In genomic region chr16:47732806-47733150, GRCh38 we compare ENCODE assay signal across 11 cellular contexts.
A peak's percentile ranks its signal among the peaks of the same experiment; 100 is the strongest.
DNase-seq lines count a peak whose midpoint lies in the region; ATAC-seq and TF ChIP-seq lines count a peak whose summit lies in the region.
"Had no signal": no experiment of that assay in that cellular context is flagged by ENCODE, and none has a peak within 500 bp of the region (broad histone marks: within the 10 kb centered on the region; RNA-seq: fewer than 3 reads in every experiment).

No MANE protein-coding gene starts in this region.

- in situ Hi-C loops in HAP-1 (cut with MboI; ENCODE audit: low sequenced_read_pairs): no loop called here
- in situ Hi-C loops in GM13977 (cut with MboI; ENCODE audit: low pct_unique_long_range_greater_than_20kb, low sequenced_read_pairs, unreplicated experiment): loop anchor here (25.0 kb wide), 1 partner anchor 330 kb away; no protein-coding TSS in a partner anchor

- H3K4me1 Mint-ChIP-seq in activated T-helper 1 cell treated with anti-CD3 and anti-CD28 coated beads, Interleukin-12 subunit alpha, Interleukin-12 subunit beta, Interleukin-2, Interleukin-4 antibody, amounts not matched to agents 30 ng/mL and 10 ng/mL and 1 ng/mL, durations not matched to agents 14 hours and 24 hours and 36 hours (ENCODE audit: low read depth): peaks cover 21% of the 10 kb centered on the region

- no peaks in the 10 kb centered on the region for H3K9me3 ChIP-seq in HAP-1

- H3K4me1 ChIP-seq in HAP-1: peaks cover 8% of the 10 kb centered on the region

- no peaks in the 10 kb centered on the region for H3K9me3 Mint-ChIP-seq in activated T-helper 1 cell treated with anti-CD3 and anti-CD28 coated beads, Interleukin-12 subunit alpha, Interleukin-12 subunit beta, Interleukin-2, Interleukin-4 antibody, amounts not matched to agents 30 ng/mL and 10 ng/mL and 1 ng/mL, durations not matched to agents 14 hours and 24 hours and 36 hours

- H3K27me3 ChIP-seq in HAP-1 (ENCODE audit: low read depth): no peaks in the 10 kb centered on the region

- H3K4me3 Mint-ChIP-seq in activated T-helper 1 cell treated with anti-CD3 and anti-CD28 coated beads, Interleukin-12 subunit alpha, Interleukin-12 subunit beta, Interleukin-2, Interleukin-4 antibody, amounts not matched to agents 30 ng/mL and 10 ng/mL and 1 ng/mL, durations not matched to agents 14 hours and 24 hours and 36 hours: peak overlapping the region; percentile 47

- ATAC-seq in GM19452 (IDR thresholded peaks at IDR 0.05; ENCODE audit: unreplicated experiment): no peak

- DNase-seq in AG08395 (ENCODE audit: low spot score) (peak; percentile 77), HAP-1 (ENCODE audit: low spot score in 2 of 2) (peak; percentile 24 to 48), glomerular visceral epithelial cell (ENCODE audit: extremely low spot score) (peak; percentile 49), GM19238 (ENCODE audit: insufficient read length, low spot score) (no peak), GM13977 (ENCODE audit: low spot score) (no peak), NCI-H524 treated with DMSO at 0.1 percent for 48 hours (lab: John Stamatoyannopoulos, UW) (no peak)
- no peak for DNase-seq in activated T-helper 1 cell treated with anti-CD3 and anti-CD28 coated beads, Interleukin-12 subunit alpha, Interleukin-12 subunit beta, Interleukin-2, Interleukin-4 antibody, amounts not matched to agents 30 ng/mL and 10 ng/mL and 1 ng/mL, durations not matched to agents 14 hours and 24 hours and 36 hours (ENCODE audit: low spot score)
- DNase-seq: aorta, NCI-H2081, substantia nigra had no signal

- TF ChIP-seq CTCF in GM13977 (IDR thresholded peaks at IDR 0.05; ENCODE audit: extremely low read depth, insufficient read depth, missing control alignments): no peak

- intact Hi-C loops in activated T-helper 1 cell treated with anti-CD3 and anti-CD28 coated beads, Interleukin-12 subunit alpha, Interleukin-12 subunit beta, Interleukin-2, Interleukin-4 antibody, amounts not matched to agents 30 ng/mL and 10 ng/mL and 1 ng/mL, durations not matched to agents 14 hours and 24 hours and 36 hours (cut with micrococcal nuclease): loop anchor here (1.0 to 10.0 kb wide), 6 partner anchors 20 to 588 kb away; partner anchors contain the start of genes ITFG1, NETO2 and PHKB

- no peaks in the 10 kb centered on the region for H3K27me3 Mint-ChIP-seq in activated T-helper 1 cell treated with anti-CD3 and anti-CD28 coated beads, Interleukin-12 subunit alpha, Interleukin-12 subunit beta, Interleukin-2, Interleukin-4 antibody, amounts not matched to agents 30 ng/mL and 10 ng/mL and 1 ng/mL, durations not matched to agents 14 hours and 24 hours and 36 hours (ENCODE audit: insufficient read depth)

- H3K4me3 ChIP-seq in HAP-1: no peak overlapping the region

- peak overlapping the region; percentile 87 for H3K27ac Mint-ChIP-seq in activated T-helper 1 cell treated with anti-CD3 and anti-CD28 coated beads, Interleukin-12 subunit alpha, Interleukin-12 subunit beta, Interleukin-2, Interleukin-4 antibody, amounts not matched to agents 30 ng/mL and 10 ng/mL and 1 ng/mL, durations not matched to agents 14 hours and 24 hours and 36 hours

- H3K36me3 ChIP-seq in HAP-1 (replicated peaks): no peaks in the 10 kb centered on the region

- H3K36me3 Mint-ChIP-seq in activated T-helper 1 cell treated with anti-CD3 and anti-CD28 coated beads, Interleukin-12 subunit alpha, Interleukin-12 subunit beta, Interleukin-2, Interleukin-4 antibody, amounts not matched to agents 30 ng/mL and 10 ng/mL and 1 ng/mL, durations not matched to agents 14 hours and 24 hours and 36 hours (ENCODE audit: low read depth): no peaks in the 10 kb centered on the region

Comparison
In these comparisons a context has a peak if more than half of its experiments do, and no peak if none do; other contexts are left out.
1. DNase-seq: peak in AG08395 (single experiment), HAP-1 (2 of 2) and glomerular visceral epithelial cell (single experiment); none in activated T-helper 1 cell treated with anti-CD3 and anti-CD28 coated beads, Interleukin-12 subunit alpha, Interleukin-12 subunit beta, Interleukin-2, Interleukin-4 antibody, amounts not matched to agents 30 ng/mL and 10 ng/mL and 1 ng/mL, durations not matched to agents 14 hours and 24 hours and 36 hours (single experiment), GM19238 (single experiment), GM13977 (single experiment) and NCI-H524 treated with DMSO at 0.1 percent for 48 hours (single experiment).